21 cellular contexts compared by ENCODE assay signal in genomic region chr1:174399211-174399610, GRCh38. TPM values are rescaled to one million over a fixed set of nuclear protein-coding genes. Genes with fewer than 3 reads are reported as not detected.
"Had no signal": no experiment of that assay in that cellular context is flagged by ENCODE, and none has a peak within 500 bp of the region (broad histone marks: within the 10 kb centered on the region; RNA-seq: fewer than 3 reads in every experiment).

No MANE protein-coding gene starts in this region.

- H3K27me3 ChIP-seq: adrenal gland, neutrophil, right atrium auricular region, transverse colon had no signal

- ATAC-seq: left colon; naive thymus-derived CD8-positive, alpha-beta T cell; stimulated activated naive CD8-positive, alpha-beta T cell treated with anti-CD3 and anti-CD28 coated beads, Interleukin-15, Interleukin-2, amounts not matched to agents 100 U/mL and 50 U/mL, for 24 hours had no signal

- H3K4me1 Mint-ChIP-seq: activated naive CD4-positive, alpha-beta T cell treated with anti-CD3 and anti-CD28 coated beads, Interleukin-2, amount 50 U/mL, for 24 hours had no signal

- H3K4me1 ChIP-seq: adrenal gland, parathyroid adenoma, right atrium auricular region, transverse colon had no signal

- H3K27me3 Mint-ChIP-seq: activated naive CD4-positive, alpha-beta T cell treated with anti-CD3 and anti-CD28 coated beads, Interleukin-2, amount 50 U/mL, for 24 hours; naive thymus-derived CD8-positive, alpha-beta T cell had no signal

- H3K9me3 Mint-ChIP-seq: immature natural killer cell; T-helper 2 cell treated with Interferon-gamma antibody and Interleukin-4, amounts not matched to agents 5 μg/mL and 100 μg/mL, for 36 hours had no signal

- H3K27ac Mint-ChIP-seq: activated naive CD4-positive, alpha-beta T cell treated with anti-CD3 and anti-CD28 coated beads, Interleukin-2, amount 50 U/mL, for 24 hours; naive thymus-derived CD8-positive, alpha-beta T cell; T-helper 2 cell treated with Interferon-gamma antibody and Interleukin-4, amounts not matched to agents 5 μg/mL and 100 μg/mL, for 36 hours had no signal

- H3K4me3 ChIP-seq: adrenal gland, right atrium auricular region, skin epidermis, transverse colon had no signal

- H3K9me3 ChIP-seq: adrenal gland, neutrophil, transverse colon had no signal

- H3K36me3 ChIP-seq: adrenal gland, neutrophil, right atrium auricular region had no signal

- H3K27ac ChIP-seq: adrenal gland, neutrophil, parathyroid adenoma, right atrium auricular region, skin epidermis, transverse colon had no signal

- DNase-seq: activated CD4-positive, CD25-positive, alpha-beta regulatory T cell treated with anti-CD3 and anti-CD28 coated beads, Interleukin-2, amount 50 U/mL, for 72 hours; activated effector memory CD4-positive, alpha-beta T cell treated with anti-CD3 and anti-CD28 coated beads, Interleukin-2, amount 50 U/mL, for 16 hours; activated T-cell treated with anti-CD3 and anti-CD28 coated beads, Interleukin-2, amount 50 U/mL, for 1 hour; adrenal gland; cerebellar nuclear complex; effector CD8-positive, alpha-beta T cell; foreskin melanocyte; immature natural killer cell; left colon; naive thymus-derived CD8-positive, alpha-beta T cell; stimulated activated CD4-positive, alpha-beta T cell treated with anti-CD3 and anti-CD28 coated beads, Interleukin-15, amount 100 ng/mL, for 24 hours; stimulated activated CD4-positive, alpha-beta T cell treated with anti-CD3 and anti-CD28 coated beads, Interleukin-4, amount 100 ng/mL, for 24 hours; stimulated activated naive CD8-positive, alpha-beta T cell treated with anti-CD3 and anti-CD28 coated beads, Interleukin-15, Interleukin-2, amounts not matched to agents 100 U/mL and 50 U/mL, for 24 hours; SW 1271; transverse colon had no signal

- H3K4me3 Mint-ChIP-seq: activated naive CD4-positive, alpha-beta T cell treated with anti-CD3 and anti-CD28 coated beads, Interleukin-2, amount 50 U/mL, for 24 hours; immature natural killer cell; naive thymus-derived CD8-positive, alpha-beta T cell; T-helper 2 cell treated with Interferon-gamma antibody and Interleukin-4, amounts not matched to agents 5 μg/mL and 100 μg/mL, for 36 hours had no signal

RNA-seq across cellular contexts. Expression of gene GPR52, which starts 48.6 kb away (rescaled TPM):
- polyA plus RNA-seq: immature natural killer cell; naive thymus-derived CD8-positive, alpha-beta T cell had no signal
